Comparison of ENCODE assay signal across 1 cellular context in genomic region chr14:78403278-78403815, GRCh38.
TF ChIP-seq lines count a peak whose summit lies in the region.

No MANE protein-coding gene starts in this region.

TF ChIP-seq in GM12878, 131 proteins besides CTCF, POLR2A, EP300 and RAD21 (continued from another document and continues in another):
- TF ChIP-seq IRF5 (IDR thresholded peaks at IDR 0.05; ENCODE audit: borderline replicate concordance) (no peak), KDM1A (IDR thresholded peaks at IDR 0.05; ENCODE audit: borderline replicate concordance) (no peak), ZBTB4 (CRISPR knock-in tag; IDR thresholded peaks at IDR 0.05) (no peak), PAX5 (IDR thresholded peaks at IDR 0.05; ENCODE audit: borderline replicate concordance, low read depth, low read length) (peak; percentile 95), REST (IDR thresholded peaks at IDR 0.05; ENCODE audit: low read depth, low read length) (no peak), NFIC (IDR thresholded peaks at IDR 0.05; ENCODE audit: low read depth, low read length) (peak; percentile 79), ELK1 (IDR thresholded peaks at IDR 0.05; ENCODE audit: low read depth, low read length) (no peak), ZBED1 (IDR thresholded peaks at IDR 0.05; ENCODE audit: borderline replicate concordance) (no peak), JUNB (IDR thresholded peaks at IDR 0.05) (peak; percentile 57), EED (IDR thresholded peaks at IDR 0.05; ENCODE audit: low read depth) (peak; percentile 55; the same call in 1 of the 2 replicates), MYC (IDR thresholded peaks at IDR 0.05; ENCODE audit: insufficient read depth, insufficient read length, insufficient replicate concordance, low read length, severe bottlenecking) (no peak), ZNF687 (IDR thresholded peaks at IDR 0.05) (no peak), BCL11A (IDR thresholded peaks at IDR 0.05; ENCODE audit: low read depth, low read length) (no peak), BCL3 (IDR thresholded peaks at IDR 0.05; ENCODE audit: borderline replicate concordance, insufficient read depth, low read depth, low read length, poor library complexity, severe bottlenecking) (peak; percentile 74), WRNIP1 (IDR thresholded peaks at IDR 0.05; ENCODE audit: borderline replicate concordance, low read depth, low read length) (no peak), HDAC6 (IDR thresholded peaks at IDR 0.05; ENCODE audit: unreplicated experiment) (no peak), RUNX3 (IDR thresholded peaks at IDR 0.05; ENCODE audit: low read length) (peak; percentile 78), FOS (IDR thresholded peaks at IDR 0.05; ENCODE audit: borderline replicate concordance, extremely low read depth, insufficient read length) (no peak), CREB1 (IDR thresholded peaks at IDR 0.05; ENCODE audit: low read depth) (peak; percentile 33; the same call in 1 of the 2 replicates), NR2C1 (IDR thresholded peaks at IDR 0.05) (no peak), IKZF1 (conservative IDR thresholded peaks at IDR 0.05) (0 out of 2 replicates have a peak, but pooled peaks have one; percentile 35), BHLHE40 (IDR thresholded peaks at IDR 0.05; ENCODE audit: borderline replicate concordance in 1 of 2, low read depth in 2 of 2, low read length in 1 of 2) (0 out of 4 replicates have a peak, but pooled peaks of 1 of the 2 experiments have one; percentile 4), NFYA (IDR thresholded peaks at IDR 0.05; ENCODE audit: borderline replicate concordance, low read depth, low read length) (no peak), YY1 (IDR thresholded peaks at IDR 0.05; ENCODE audit: low read depth, low read length) (no peak), TBL1XR1 (IDR thresholded peaks at IDR 0.05; ENCODE audit: low read depth, low read length) (no peak), CBFB (IDR thresholded peaks at IDR 0.05; ENCODE audit: low read depth) (no peak), KAT2A (conservative IDR thresholded peaks at IDR 0.05; ENCODE audit: control insufficient read depth, low read depth, low read length) (no peak), LARP7 (IDR thresholded peaks at IDR 0.05) (no peak), ATF7 (IDR thresholded peaks at IDR 0.05; ENCODE audit: low read depth) (no peak), USF2 (IDR thresholded peaks at IDR 0.05; ENCODE audit: borderline replicate concordance, low read depth, low read length) (no peak), SMAD5 (IDR thresholded peaks at IDR 0.05; ENCODE audit: low read depth) (no peak), TARDBP (IDR thresholded peaks at IDR 0.05; ENCODE audit: borderline replicate concordance) (no peak), SMAD1 (IDR thresholded peaks at IDR 0.05; ENCODE audit: low read depth, partially characterized antibody) (no peak), RELA (IDR thresholded peaks at IDR 0.05; ENCODE audit: borderline replicate concordance, partially characterized antibody) (no peak), POLR2AphosphoS5 (IDR thresholded peaks at IDR 0.05; ENCODE audit: low read length) (no peak), MTA2 (IDR thresholded peaks at IDR 0.05; ENCODE audit: low read depth) (no peak), ETV6 (conservative IDR thresholded peaks at IDR 0.05 in 1 of 2, IDR thresholded peaks at IDR 0.05 in 1 of 2; ENCODE audit: borderline replicate concordance in 1 of 2, low read depth in 1 of 2) (no peak), BMI1 (IDR thresholded peaks at IDR 0.05; ENCODE audit: borderline replicate concordance) (no peak), PRDM15 (CRISPR knock-in tag; IDR thresholded peaks at IDR 0.05) (no peak), SPI1 (IDR thresholded peaks at IDR 0.05; ENCODE audit: borderline replicate concordance, insufficient read depth, low read depth, low read length) (no peak), SIN3A (IDR thresholded peaks at IDR 0.05; ENCODE audit: low read depth, low read length) (no peak)
